In the genomic region with DNA sequence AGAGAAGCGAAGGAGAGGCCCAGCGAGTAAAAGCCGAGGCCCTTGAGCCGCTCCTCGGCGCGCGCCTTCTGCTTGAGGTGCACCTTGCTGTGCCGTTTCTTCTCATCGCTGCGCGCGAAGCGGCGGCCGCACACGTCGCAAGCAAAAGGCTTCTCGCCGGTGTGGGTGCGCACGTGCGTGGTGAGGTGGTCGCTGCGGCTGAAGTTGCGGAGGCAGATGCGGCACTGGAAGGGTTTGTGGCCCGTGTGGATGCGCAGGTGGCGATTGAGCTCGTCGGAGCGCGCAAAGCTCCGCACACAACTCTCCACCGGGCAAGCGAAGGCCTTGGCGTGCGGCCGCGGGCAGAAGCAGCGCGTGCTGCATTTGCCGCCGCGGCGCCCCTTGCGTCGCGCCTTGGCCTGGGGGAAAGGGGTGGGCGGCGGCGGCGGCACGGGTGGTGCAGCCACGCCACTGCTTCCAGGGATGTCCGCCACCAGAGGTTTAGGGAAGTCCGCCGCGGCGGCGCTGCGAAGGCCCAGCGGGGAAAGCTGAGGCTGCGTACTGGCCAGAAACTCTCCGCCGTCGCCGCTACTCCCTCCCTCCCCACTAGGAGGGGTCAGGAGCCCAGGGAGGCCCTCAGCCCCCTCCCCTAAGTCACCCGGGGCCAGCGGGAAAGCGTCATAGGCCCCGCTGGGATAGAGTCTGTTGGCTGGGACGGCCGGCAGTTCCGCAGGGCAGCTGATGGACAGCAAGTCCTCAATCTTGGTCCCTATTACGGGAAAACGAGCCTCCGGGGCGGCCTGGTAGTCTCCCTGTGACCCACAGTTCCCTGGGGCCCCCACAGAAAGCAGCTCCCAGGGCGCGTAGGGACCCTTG, we compare ENCODE assay signal across 8 cellular contexts. TPM values are rescaled to one million over a fixed set of nuclear protein-coding genes. Genes with fewer than 3 reads are reported as not detected.
DNase-seq lines count a peak whose midpoint lies in the region; ATAC-seq and TF ChIP-seq lines count a peak whose summit lies in the region.

No MANE protein-coding gene starts in this region.

- no peaks in the 10 kb centered on the region for H3K36me3 ChIP-seq in mesendoderm (ENCODE audit: control insufficient read depth, insufficient read depth, low read length)

- H4K5ac ChIP-seq in H9 (ENCODE audit: insufficient read length, low read depth, low read length) (no peak overlapping the region), mesendoderm (ENCODE audit: low read length) (no peak overlapping the region)

- H3K79me2 ChIP-seq in H9 (ENCODE audit: insufficient read depth, low read length) (no peaks in the 10 kb centered on the region), mesendoderm (ENCODE audit: control insufficient read depth, insufficient read depth, low read length) (no peaks in the 10 kb centered on the region)

- H3K4me1 ChIP-seq in H9 (ENCODE audit: insufficient read depth, low read length) (no peaks in the 10 kb centered on the region), mesendoderm (ENCODE audit: control insufficient read depth, low read depth, low read length) (no peaks in the 10 kb centered on the region)

- H3K9ac ChIP-seq in H9 (ENCODE audit: extremely low read depth, insufficient read length, low read length) (no peak overlapping the region), mesendoderm (ENCODE audit: low read length) (no peak overlapping the region)

- H3K27me3 Mint-ChIP-seq in CD14-positive monocyte (ENCODE audit: low read depth in 3 of 3) (peaks cover 66 to 77% (median 76%) of the 10 kb centered on the region in 3 donors), H9 (ENCODE audit: low read depth) (peaks cover 97% of the 10 kb centered on the region)

- no peak overlapping the region for H2AK5ac ChIP-seq in H9 (ENCODE audit: insufficient read length, low read length)
- no peak overlapping the region for H2AK5ac ChIP-seq in mesendoderm (ENCODE audit: low read length)

- H2BK120ac ChIP-seq in H9 (ENCODE audit: low read depth, low read length, poor library complexity, severe bottlenecking) (no peak overlapping the region), mesendoderm (ENCODE audit: low read depth, low read length) (no peak overlapping the region)

- H3K4me1 Mint-ChIP-seq in CD14-positive monocyte (peaks cover 21% of the 10 kb centered on the region), H9 (peaks cover 8 to 13% of the 10 kb centered on the region in 2 experiments)

- peak overlapping the region; percentile 63 for H3K4me2 ChIP-seq in H9 (ENCODE audit: insufficient read depth, insufficient read length, low read length)
- peak overlapping the region; percentile 1 for H3K4me2 ChIP-seq in mesendoderm (ENCODE audit: low read length)

- H3K36me3 Mint-ChIP-seq in CD14-positive monocyte = no peaks in the 10 kb centered on the region
- no peaks in the 10 kb centered on the region; a peak in 1 of 7 replicates for H3K36me3 Mint-ChIP-seq in H9 (ENCODE audit: insufficient read depth in 1 of 3, low read depth in 3 of 3)

- H2AFZ ChIP-seq in H9 (ENCODE audit: low read length) = no peak overlapping the region

- H3K27ac Mint-ChIP-seq in CD14-positive monocyte (no peak overlapping the region), H9 (no peak overlapping the region)

- no peaks in the 10 kb centered on the region for H4K20me1 ChIP-seq in H9 (ENCODE audit: control insufficient read depth, insufficient read depth, insufficient read length)

- H3K56ac ChIP-seq in H9 (ENCODE audit: insufficient read length, low read depth, low read length) (no peak overlapping the region), mesendoderm (ENCODE audit: low read length) (no peak overlapping the region)

- H3K27me3 ChIP-seq in H9 (ENCODE audit: insufficient read depth, low read length) (peaks cover 38% of the 10 kb centered on the region), mesendoderm (ENCODE audit: insufficient read depth, low read length, poor library complexity) (peaks cover 28% of the 10 kb centered on the region)

- H3K14ac ChIP-seq in H9 (ENCODE audit: insufficient read depth, low read length) = no peak overlapping the region; the same call in 1 of the 2 replicates

- DNase-seq in CD14-positive monocyte (ENCODE audit: low spot score) = no peak
- DNase-seq in H9 = peak; percentile 68
- DNase-seq in astrocyte of the cerebellum (ENCODE audit: low read depth) = no peak
- DNase-seq in mesendoderm = peak; percentile 77
- no peak for DNase-seq in midbrain (lab: John Stamatoyannopoulos, UW)

- H3K23me2 ChIP-seq in H9 (ENCODE audit: insufficient read length, low read depth, low read length, poor library complexity, severe bottlenecking) = peaks cover 17% of the 10 kb centered on the region

- ATAC-seq in GM18858 (IDR thresholded peaks at IDR 0.05; ENCODE audit: unreplicated experiment) (no peak), GM21717 (IDR thresholded peaks at IDR 0.05; ENCODE audit: unreplicated experiment) (no peak), HG02981 (IDR thresholded peaks at IDR 0.05; ENCODE audit: unreplicated experiment) (no peak)

- intact Hi-C loops in CD14-positive monocyte (cut with micrococcal nuclease) = no loop called here

- H3K18ac ChIP-seq in H9 (ENCODE audit: insufficient read length, low read depth, low read length) = no peak overlapping the region
- H3K18ac ChIP-seq in mesendoderm (ENCODE audit: low read length) = no peak overlapping the region

- H2BK12ac ChIP-seq in H9 (ENCODE audit: insufficient read length, low read depth, low read length) = no peak overlapping the region

- H3K4me3 Mint-ChIP-seq in CD14-positive monocyte (peak overlapping the region; percentile 9 to 87), H9 (peak overlapping the region; percentile 67 to 80)

- H2BK5ac ChIP-seq in H9 (ENCODE audit: insufficient read length, low read length) (no peak overlapping the region), mesendoderm (ENCODE audit: low read length) (no peak overlapping the region)

- in situ Hi-C loops in astrocyte of the cerebellum (cut with HindIII; ENCODE audit: low sequenced_read_pairs) = loop anchor here (5.0 kb wide), 1 partner anchor 49 kb away; no protein-coding TSS in a partner anchor

- no peak for TF ChIP-seq CTCF in CD14-positive monocyte (IDR thresholded peaks at IDR 0.05)
- TF ChIP-seq CTCF in H9 (conservative IDR thresholded peaks at IDR 0.05) = peak; percentile 60
- no peak for TF ChIP-seq CTCF in astrocyte of the cerebellum (IDR thresholded peaks at IDR 0.05; ENCODE audit: low read depth, low read length, missing control alignments)

- H3K9me3 ChIP-seq in H9 (ENCODE audit: control insufficient read depth, low read depth, low read length) = no peaks in the 10 kb centered on the region

- no peak overlapping the region for H2BK20ac ChIP-seq in H9 (ENCODE audit: low read depth, low read length, poor library complexity, severe bottlenecking)

- WGBS in H9 (ENCODE audit: extremely low coverage, insufficient read length, low lambda C conversion rate) = no CpG with 5 or more reads among the region's 82 CpGs
- WGBS in mesendoderm (ENCODE audit: extremely low coverage, insufficient coverage, low lambda C conversion rate) = no CpG with 5 or more reads among the region's 82 CpGs

- H4K8ac ChIP-seq in H9 (replicated peaks; ENCODE audit: insufficient read length, low read depth, low read length) (no peak overlapping the region), mesendoderm (ENCODE audit: low read depth, low read length) (no peak overlapping the region)

- H2BK15ac ChIP-seq in H9 (ENCODE audit: low read depth, low read length) (no peak overlapping the region), mesendoderm (replicated peaks; ENCODE audit: low read depth) (no peak overlapping the region)

- no peaks in the 10 kb centered on the region for H3K79me1 ChIP-seq in H9 (ENCODE audit: insufficient read depth, low read depth, low read length, poor library complexity, severe bottlenecking)
- no peaks in the 10 kb centered on the region for H3K79me1 ChIP-seq in mesendoderm (ENCODE audit: low read length)

- H3K27ac ChIP-seq in H9 (ENCODE audit: insufficient read length, low read depth, low read length) (no peak overlapping the region), mesendoderm (ENCODE audit: low read depth, low read length) (no peak overlapping the region)

- H3K4ac ChIP-seq in H9 (ENCODE audit: low read depth, low read length) (no peak overlapping the region), mesendoderm (ENCODE audit: low read depth, low read length) (no peak overlapping the region)

- H4K91ac ChIP-seq in H9 (ENCODE audit: insufficient read length, low read depth, low read length) = no peak overlapping the region

- H3K9me3 Mint-ChIP-seq in CD14-positive monocyte (peaks cover 0 to 26% (median 16%) of the 10 kb centered on the region in 7 donors), H9 (peaks cover 0 to 2% of the 10 kb centered on the region in 2 experiments; a peak in 2 of 5 replicates)

- H3T11ph ChIP-seq in H9 (ENCODE audit: low read length) = no peak overlapping the region

- H3K4me3 ChIP-seq in astrocyte of the cerebellum (ENCODE audit: low read depth, low read length) (peak overlapping the region; percentile 12), mesendoderm (ENCODE audit: low read length) (no peak overlapping the region)

- H3K23ac ChIP-seq in H9 (ENCODE audit: insufficient read length, low read depth, low read length) = no peak overlapping the region
- H3K23ac ChIP-seq in mesendoderm (ENCODE audit: low read length) = no peak overlapping the region

RNA-seq across cellular contexts. Expression of a gene that starts 1.7 kb away (rescaled TPM):
- under 1 TPM in 1 of 2 donors, not detected in 1; 0.12 TPM for polyA plus RNA-seq in CD14-positive monocyte
- 0.85 and 1.2 TPM in 2 replicates for total RNA-seq in H9 (2021)
- polyA plus RNA-seq in mesendoderm (2013, experiment 1 of 2) = 0.06 TPM
- 0.04 TPM for polyA plus RNA-seq in mesendoderm (2013, experiment 2 of 2)

RNA-seq across cellular contexts. Expression of a gene that starts 7.4 kb away (rescaled TPM):
- under 1 TPM; 0.29 to 0.52 TPM for polyA plus RNA-seq in CD14-positive monocyte
- total RNA-seq in H9 (2021) = 15.4 and 16.2 TPM in 2 replicates
- polyA plus RNA-seq in mesendoderm (2013, experiment 1 of 2) = 2.1 TPM
- polyA plus RNA-seq in mesendoderm (2013, experiment 2 of 2) = 2.2 TPM

RNA-seq across cellular contexts. Expression of a gene that starts 57.6 kb away (rescaled TPM):
- polyA plus RNA-seq in CD14-positive monocyte = 100 to 1,000 TPM; 134 to 151 TPM
- 500 and 529 TPM in 2 replicates for total RNA-seq in H9 (2021)
- 657 TPM for polyA plus RNA-seq in mesendoderm (2013, experiment 1 of 2)
- 670 TPM for polyA plus RNA-seq in mesendoderm (2013, experiment 2 of 2)

RNA-seq across cellular contexts. Expression of a gene that starts 58.6 kb away (rescaled TPM):
- 10 to 100 TPM; 33.3 to 49.2 TPM for polyA plus RNA-seq in CD14-positive monocyte
- 9.6 and 11.1 TPM in 2 replicates for total RNA-seq in H9 (2021)
- 5.6 TPM for polyA plus RNA-seq in mesendoderm (2013, experiment 1 of 2)
- 5.6 TPM for polyA plus RNA-seq in mesendoderm (2013, experiment 2 of 2)

Comparison
In these comparisons a context has a peak if more than half of its experiments do, and no peak if none do; other contexts are left out.
1. DNase-seq: peak in H9 (single experiment) and mesendoderm (single experiment); none in CD14-positive monocyte (single experiment), astrocyte of the cerebellum (single experiment) and midbrain (single experiment).